In genomic region chr19:54449701-54450069, GRCh38 we compare ENCODE assay signal across 8 cellular contexts. TPM values are rescaled to one million over a fixed set of nuclear protein-coding genes. Genes with fewer than 3 reads are reported as not detected.
DNase-seq lines count a peak whose midpoint lies in the region; ATAC-seq and TF ChIP-seq lines count a peak whose summit lies in the region.

No MANE protein-coding gene starts in this region.

- H3K9me3 Mint-ChIP-seq in CD8-positive, alpha-beta memory T cell, result peaks cover 0 to 3% (median 0%) of the 10 kb centered on the region in 5 donors
- H3K9me3 Mint-ChIP-seq in dendritic cell treated with granulocyte-macrophage colony-stimulating factor and Interleukin-4, amounts not matched to agents 40 ng/mL and 50 ng/mL, for 4 days, result no peaks in the 10 kb centered on the region
- H3K9me3 Mint-ChIP-seq in nephron progenitor cell, result no peaks in the 10 kb centered on the region

- H3K9me3 ChIP-seq in CD8-positive, alpha-beta memory T cell (ENCODE audit: low read length), result no peaks in the 10 kb centered on the region
- H3K9me3 ChIP-seq in KOPT-K1 (ENCODE audit: insufficient read depth, low read length, poor library complexity, severe bottlenecking), result no peaks in the 10 kb centered on the region

- H3K27me3 ChIP-seq in CD8-positive, alpha-beta memory T cell (ENCODE audit: insufficient read depth, low read length, poor library complexity, severe bottlenecking), result no peaks in the 10 kb centered on the region

- peaks cover 0 to 11% of the 10 kb centered on the region in 2 donors for H3K27me3 Mint-ChIP-seq in CD8-positive, alpha-beta memory T cell
- no peaks in the 10 kb centered on the region for H3K27me3 Mint-ChIP-seq in dendritic cell treated with granulocyte-macrophage colony-stimulating factor and Interleukin-4, amounts not matched to agents 40 ng/mL and 50 ng/mL, for 4 days
- peaks cover 7% of the 10 kb centered on the region for H3K27me3 Mint-ChIP-seq in nephron progenitor cell (ENCODE audit: low read depth, poor library complexity)

- no peak for ATAC-seq in HG03460 (IDR thresholded peaks at IDR 0.05; ENCODE audit: unreplicated experiment)

- H3K27ac ChIP-seq in CD8-positive, alpha-beta memory T cell (ENCODE audit: low read depth, low read length), result peak overlapping the region; percentile 97
- H3K27ac ChIP-seq in KOPT-K1 (ENCODE audit: low read depth, low read length, poor library complexity, severe bottlenecking), result peak overlapping the region; percentile 89

- no peak for DNase-seq in CD8-positive, alpha-beta memory T cell
- DNase-seq in nephron progenitor cell (no peak), NCI-H446 treated with DMSO at 0.1 percent for 48 hours (lab: John Stamatoyannopoulos, UW) (no peak), DMS79 treated with DMSO at 0.1 percent for 48 hours (lab: John Stamatoyannopoulos, UW) (no peak)
- DNase-seq in activated CD4-positive, CD25-positive, alpha-beta regulatory T cell (lab: John Stamatoyannopoulos, UW), result no peak

- H3K4me1 Mint-ChIP-seq in CD8-positive, alpha-beta memory T cell, result peaks cover 43 to 68% (median 54%) of the 10 kb centered on the region in 3 donors
- peaks cover 52% of the 10 kb centered on the region for H3K4me1 Mint-ChIP-seq in dendritic cell treated with granulocyte-macrophage colony-stimulating factor and Interleukin-4, amounts not matched to agents 40 ng/mL and 50 ng/mL, for 4 days (ENCODE audit: low read depth)
- peaks cover 37% of the 10 kb centered on the region for H3K4me1 Mint-ChIP-seq in nephron progenitor cell

- peaks cover 37% of the 10 kb centered on the region for H3K4me1 ChIP-seq in CD8-positive, alpha-beta memory T cell (ENCODE audit: insufficient read depth, low read length)

- CTCF ChIA-PET in CD8-positive, alpha-beta memory T cell (lab: Charles Lee), result interaction anchor here (2.2 kb wide), 1 partner anchor 13 kb away, joined by 9 read pairs; the partner anchor contains the start of gene LENG9

- POLR2A ChIA-PET in CD8-positive, alpha-beta memory T cell (lab: Charles Lee), result no interaction called here

- H3K36me3 Mint-ChIP-seq in CD8-positive, alpha-beta memory T cell, result peaks cover 4 to 75% (median 5%) of the 10 kb centered on the region in 3 donors
- H3K36me3 Mint-ChIP-seq in dendritic cell treated with granulocyte-macrophage colony-stimulating factor and Interleukin-4, amounts not matched to agents 40 ng/mL and 50 ng/mL, for 4 days (ENCODE audit: low read depth), result peaks cover 83% of the 10 kb centered on the region
- H3K36me3 Mint-ChIP-seq in nephron progenitor cell (ENCODE audit: low read depth), result peaks cover 36% of the 10 kb centered on the region

- TF ChIP-seq CTCF in nephron progenitor cell (IDR thresholded peaks at IDR 0.05), result no peak

- peaks cover 40% of the 10 kb centered on the region for H3K36me3 ChIP-seq in CD8-positive, alpha-beta memory T cell (ENCODE audit: insufficient read depth, low read length)
- H3K36me3 ChIP-seq in KOPT-K1 (ENCODE audit: insufficient read depth, low read length), result peaks cover 54% of the 10 kb centered on the region

- H3K27ac Mint-ChIP-seq in CD8-positive, alpha-beta memory T cell, result peak overlapping the region; percentile 96 to 100 (median 99)
- H3K27ac Mint-ChIP-seq in dendritic cell treated with granulocyte-macrophage colony-stimulating factor and Interleukin-4, amounts not matched to agents 40 ng/mL and 50 ng/mL, for 4 days, result peak overlapping the region; percentile 96
- H3K27ac Mint-ChIP-seq in nephron progenitor cell, result peak overlapping the region; percentile 99

- intact Hi-C loops in dendritic cell treated with granulocyte-macrophage colony-stimulating factor and Interleukin-4, amounts not matched to agents 40 ng/mL and 50 ng/mL, for 4 days (cut with micrococcal nuclease), result no loop called here

- H3K4me3 ChIP-seq in CD8-positive, alpha-beta memory T cell (ENCODE audit: low read length), result peak overlapping the region; percentile 94

- H3K4me3 Mint-ChIP-seq in CD8-positive, alpha-beta memory T cell, result peak overlapping the region; percentile 93 to 99 (median 97)
- peak overlapping the region; percentile 96 for H3K4me3 Mint-ChIP-seq in dendritic cell treated with granulocyte-macrophage colony-stimulating factor and Interleukin-4, amounts not matched to agents 40 ng/mL and 50 ng/mL, for 4 days
- H3K4me3 Mint-ChIP-seq in nephron progenitor cell, result peak overlapping the region; percentile 100

RNA-seq across cellular contexts. Expression of gene LENG8, which starts 0.7 kb away (rescaled TPM):
- total RNA-seq in CD8-positive, alpha-beta memory T cell, result 100 to 1,000 TPM; 132 to 144 TPM
- polyA plus RNA-seq in CD8-positive, alpha-beta memory T cell, result 8.0 TPM

RNA-seq across cellular contexts. Expression of gene LENG9, which starts 13.9 kb away (rescaled TPM):
- 1 to 10 TPM; 3.8 to 4.4 TPM for total RNA-seq in CD8-positive, alpha-beta memory T cell
- polyA plus RNA-seq in CD8-positive, alpha-beta memory T cell, result 0.23 TPM

RNA-seq across cellular contexts. Expression of gene CDC42EP5, which starts 23.4 kb away (rescaled TPM):
- 1 to 10 TPM in 1 of 2 experiments, under 1 TPM in 1; 0.44 to 1.1 TPM for total RNA-seq in CD8-positive, alpha-beta memory T cell
- not detected for polyA plus RNA-seq in CD8-positive, alpha-beta memory T cell

RNA-seq across cellular contexts. Expression of gene TTYH1, which starts 34.4 kb away (rescaled TPM):
- total RNA-seq in CD8-positive, alpha-beta memory T cell, result under 1 TPM in 1 of 2 experiments, not detected in 1; 0.66 TPM
- polyA plus RNA-seq in CD8-positive, alpha-beta memory T cell, result not detected

RNA-seq across cellular contexts. Expression of gene LAIR2, which starts 52.9 kb away (rescaled TPM):
- total RNA-seq in CD8-positive, alpha-beta memory T cell, result 1 to 10 TPM; 1.4 TPM
- polyA plus RNA-seq in CD8-positive, alpha-beta memory T cell, result 31.6 TPM
